ENCODE assay signal across 20 cellular contexts in genomic region chr11:113540416-113541330, GRCh38.
DNase-seq lines count a peak whose midpoint lies in the region; ATAC-seq and TF ChIP-seq lines count a peak whose summit lies in the region.
"Had no signal": no experiment of that assay in that cellular context is flagged by ENCODE, and none has a peak within 500 bp of the region (broad histone marks: within the 10 kb centered on the region; RNA-seq: fewer than 3 reads in every experiment).

No MANE protein-coding gene starts in this region.

- in situ Hi-C loops in IMR-90 (cut with MboI; ENCODE audit: low sequenced_read_pairs) = loop anchor here (25.0 kb wide), 1 partner anchor 1328 kb away; no protein-coding TSS in a partner anchor

- H3K36me3 Mint-ChIP-seq in WTC11 = no peaks in the 10 kb centered on the region

- H2BK5ac ChIP-seq in IMR-90 (ENCODE audit: low read depth, low read length, poor library complexity, severe bottlenecking) = no peak overlapping the region

- no peak for DNase-seq in IMR-90
- DNase-seq in WTC11 (ENCODE audit: low spot score) = peak; percentile 57
- peak; percentile 36 for DNase-seq in myocyte (ENCODE audit: low read depth)
- no peak for DNase-seq in DMS153 treated with DMSO at 0.1 percent for 48 hours (lab: John Stamatoyannopoulos, UW; ENCODE audit: unreplicated experiment)
- no peak for DNase-seq in hippocampal formation (lab: John Stamatoyannopoulos, UW)
- DNase-seq in NCI-H446 treated with DMSO at 0.1 percent for 48 hours (lab: John Stamatoyannopoulos, UW) = no peak
- DNase-seq: activated CD4-positive, alpha-beta memory T cell treated with anti-CD3 and anti-CD28 coated beads, Interleukin-2, amount 10 ng/mL, durations not matched to agents 7 days and 5 days; activated gamma-delta T cell treated with Interleukin-2 at 50 U/mL for 16 hours; activated T-cell treated with anti-CD3 and anti-CD28 coated beads for 4 hours; islet precursor cell; KG1; NCI-H2107; occipital lobe; retina; SK-N-SH; T-helper 9 cell had no signal

- no peak overlapping the region for H3K18ac ChIP-seq in IMR-90 (ENCODE audit: low read depth, low read length)

- H3K27me3 ChIP-seq in IMR-90 (ENCODE audit: control insufficient read depth, insufficient read depth, low read length) = peaks cover 22% of the 10 kb centered on the region

- no peaks in the 10 kb centered on the region for H3K4me1 ChIP-seq in IMR-90 (ENCODE audit: control insufficient read depth, insufficient read depth, low read length)

- H3K4me3 Mint-ChIP-seq in WTC11 = no peak overlapping the region
- H3K4me3 Mint-ChIP-seq: activated CD4-positive, alpha-beta memory T cell treated with anti-CD3 and anti-CD28 coated beads, Interleukin-2, amount 10 ng/mL, durations not matched to agents 7 days and 5 days; B cell had no signal

- no peak overlapping the region for H3K4me3 ChIP-seq in IMR-90 (ENCODE audit: insufficient read depth, low read depth, low read length)
- H3K4me3 ChIP-seq: coronary artery, lung had no signal

- no peak overlapping the region for H2BK15ac ChIP-seq in IMR-90 (ENCODE audit: low read depth, low read length)

- no peaks in the 10 kb centered on the region for H4K20me1 ChIP-seq in IMR-90 (ENCODE audit: insufficient read depth, low read length)

- H3K4ac ChIP-seq in IMR-90 (ENCODE audit: low read depth, low read length) = no peak overlapping the region

- H4K8ac ChIP-seq in IMR-90 (ENCODE audit: low read depth in 2 of 2, low read length in 2 of 2) = no peak overlapping the region

- no peak overlapping the region for H4K91ac ChIP-seq in IMR-90 (ENCODE audit: insufficient read depth, low read depth, low read length)

- no peaks in the 10 kb centered on the region for H3K36me3 ChIP-seq in IMR-90 (ENCODE audit: control insufficient read depth, insufficient read depth, low read length)

- intact Hi-C loops in IMR-90 (cut with micrococcal nuclease) = loop anchor here (5.0 kb wide), 1 partner anchor 182 kb away; no protein-coding TSS in a partner anchor

- no peak overlapping the region for H3K56ac ChIP-seq in IMR-90 (ENCODE audit: extremely low read depth, insufficient read depth, low read length)

- H2AFZ ChIP-seq in IMR-90 (replicated peaks; ENCODE audit: low read length, poor library complexity) = no peak overlapping the region

- TF ChIP-seq RAD21 in IMR-90 (IDR thresholded peaks at IDR 0.05; ENCODE audit: low read length) = no peak

- peaks cover 30% of the 10 kb centered on the region for H3K4me1 Mint-ChIP-seq in WTC11
- H3K4me1 Mint-ChIP-seq: activated CD4-positive, alpha-beta memory T cell treated with anti-CD3 and anti-CD28 coated beads, Interleukin-2, amount 10 ng/mL, durations not matched to agents 7 days and 5 days; B cell had no signal

- no peak for TF ChIP-seq POLR2A in IMR-90 (IDR thresholded peaks at IDR 0.05; ENCODE audit: low read depth, low read length)

- no peak overlapping the region for H3K4me2 ChIP-seq in IMR-90 (ENCODE audit: low read depth, low read length)
- H3K4me2 ChIP-seq: SK-N-SH had no signal

- CTCF ChIA-PET in IMR-90 (lab: Yijun Ruan, JAX) (interaction anchor here (0.6 to 1.6 kb wide), 3 partner anchors 19 to 189 kb away, joined by 3 to 6 read pairs (median 4); no protein-coding TSS in a partner anchor), WTC11 (lab: Charles Lee) (interaction anchor here (0.5 to 3.8 kb wide), 32 partner anchors 9 to 256 kb away, joined by 3 to 40 read pairs (median 4); partner anchors contain the start of genes ANKK1, DRD2, TTC12 and ZW10)

- H2BK20ac ChIP-seq in IMR-90 (ENCODE audit: low read depth, low read length) = no peak overlapping the region

- no peak overlapping the region for H2BK120ac ChIP-seq in IMR-90 (ENCODE audit: low read depth, low read length)

- H3K9me3 Mint-ChIP-seq in WTC11 = no peaks in the 10 kb centered on the region
- H3K9me3 Mint-ChIP-seq: activated CD4-positive, alpha-beta memory T cell treated with anti-CD3 and anti-CD28 coated beads, Interleukin-2, amount 10 ng/mL, durations not matched to agents 7 days and 5 days had no signal

- dilution Hi-C loops in IMR-90 (cut with HindIII; ENCODE audit: low sequenced_read_pairs, unreplicated experiment) = no loop called here

- H3K9ac ChIP-seq in IMR-90 (ENCODE audit: low read depth, low read length) = no peak overlapping the region
- H3K9ac ChIP-seq: SK-N-SH had no signal

- H3K79me1 ChIP-seq in IMR-90 (ENCODE audit: low read depth in 1 of 2, low read length in 2 of 2) = no peaks in the 10 kb centered on the region

- 0 out of 3 replicates have a peak, but pooled peaks have one; percentile 8 for TF ChIP-seq CTCF in GM12872 (IDR thresholded peaks at IDR 0.05; ENCODE audit: insufficient read depth, low read depth, low read length)
- TF ChIP-seq CTCF in IMR-90 (conservative IDR thresholded peaks at IDR 0.05; ENCODE audit: low read depth, low read length) = no peak
- no peak for TF ChIP-seq CTCF in WTC11 (IDR thresholded peaks at IDR 0.05)

- H3K27ac ChIP-seq in IMR-90 (ENCODE audit: insufficient read depth, low read length) = no peak overlapping the region
- H3K27ac ChIP-seq: coronary artery had no signal

- H3K9me1 ChIP-seq in IMR-90 (ENCODE audit: insufficient read depth, low read length) = no peaks in the 10 kb centered on the region

- H3K23ac ChIP-seq in IMR-90 (ENCODE audit: low read depth, low read length) = no peak overlapping the region

- no peak overlapping the region for H3K14ac ChIP-seq in IMR-90 (replicated peaks; ENCODE audit: low read depth, low read length)

- no TSS peak for BruUV-seq in IMR-90 (replicated peaks; lab: Mats Ljungman, UMichigan)

- H3K27me3 Mint-ChIP-seq in WTC11 (ENCODE audit: low read depth) = peaks cover 23% of the 10 kb centered on the region

- ATAC-seq in IMR-90 (ENCODE audit: low read depth) = no peak
- ATAC-seq in WTC11 = peak; percentile 96

- no peak overlapping the region for H4K5ac ChIP-seq in IMR-90 (ENCODE audit: low read depth, low read length)

- POLR2A ChIA-PET in IMR-90 (lab: Charles Lee; ENCODE audit: unreplicated experiment) = no interaction called here
- POLR2A ChIA-PET in WTC11 (lab: Charles Lee) = no interaction called here

- H2AK5ac ChIP-seq in IMR-90 (ENCODE audit: low read depth, low read length) = no peak overlapping the region

- peak overlapping the region; percentile 26 for H2AK9ac ChIP-seq in IMR-90 (replicated peaks; ENCODE audit: low read depth, low read length, poor library complexity)

- no peaks in the 10 kb centered on the region for H3K9me3 ChIP-seq in IMR-90 (ENCODE audit: control insufficient read depth, insufficient read depth, low read length)
- H3K9me3 ChIP-seq: SK-N-SH had no signal

- WGBS in IMR-90 (ENCODE audit: extremely low coverage in 2 of 2, insufficient read length in 1 of 2), 2 experiments = 20% methylated on average over 1 of the region's 8 CpGs; no CpG with 5 or more reads in 1 of the 2 experiments

- H3K27ac Mint-ChIP-seq in WTC11 = no peak overlapping the region
- H3K27ac Mint-ChIP-seq: activated CD4-positive, alpha-beta memory T cell treated with anti-CD3 and anti-CD28 coated beads, Interleukin-2, amount 10 ng/mL, durations not matched to agents 7 days and 5 days; B cell had no signal

TF ChIP-seq in IMR-90, 13 proteins besides CTCF, POLR2A, EP300 and RAD21 (continues in another document):
- TF ChIP-seq MAFK (IDR thresholded peaks at IDR 0.05; ENCODE audit: low read depth, low read length) = no peak
- TF ChIP-seq SMC3 (IDR thresholded peaks at IDR 0.05; ENCODE audit: low read depth, low read length) = no peak
- no peak for TF ChIP-seq BHLHE40 (IDR thresholded peaks at IDR 0.05; ENCODE audit: low read depth, low read length)
- TF ChIP-seq RFX5 (IDR thresholded peaks at IDR 0.05; ENCODE audit: low read depth, low read length) = no peak
- TF ChIP-seq NFE2L2 (IDR thresholded peaks at IDR 0.05; ENCODE audit: low read depth, low read length) = no peak
- TF ChIP-seq RCOR1 (IDR thresholded peaks at IDR 0.05; ENCODE audit: insufficient replicate concordance, low read length) = no peak
- TF ChIP-seq USF2 (IDR thresholded peaks at IDR 0.05; ENCODE audit: low read depth, low read length) = no peak
- no peak for TF ChIP-seq MAZ (IDR thresholded peaks at IDR 0.05; ENCODE audit: borderline replicate concordance, low read depth, low read length)
- TF ChIP-seq CHD1 (IDR thresholded peaks at IDR 0.05; ENCODE audit: low read depth, low read length) = no peak
- TF ChIP-seq MXI1 (IDR thresholded peaks at IDR 0.05; ENCODE audit: borderline replicate concordance, low read depth, low read length) = no peak
- TF ChIP-seq CEBPB (IDR thresholded peaks at IDR 0.05; ENCODE audit: low read depth, low read length) = no peak

TF ChIP-seq in WTC11, 78 proteins besides CTCF, POLR2A, EP300 and RAD21:
- TF ChIP-seq ZNF423 (CRISPR knock-in tag; IDR thresholded peaks at IDR 0.05) (peak; percentile 82), ATF3 (CRISPR knock-in tag; conservative IDR thresholded peaks at IDR 0.05) (no peak), NFATC4 (CRISPR knock-in tag; IDR thresholded peaks at IDR 0.05) (no peak), FOXJ3 (CRISPR knock-in tag; IDR thresholded peaks at IDR 0.05; ENCODE audit: borderline replicate concordance) (no peak)

Comparison
In these comparisons a context has a peak if more than half of its experiments do, and no peak if none do; other contexts are left out.
1. DNase-seq: peak in WTC11 (single experiment) and myocyte (single experiment); none in IMR-90 (single experiment), DMS153 treated with DMSO at 0.1 percent for 48 hours (single experiment), hippocampal formation (0 of 2) and NCI-H446 treated with DMSO at 0.1 percent for 48 hours (single experiment).